Comparison of ENCODE assay signal across 11 cellular contexts in the genomic region with DNA sequence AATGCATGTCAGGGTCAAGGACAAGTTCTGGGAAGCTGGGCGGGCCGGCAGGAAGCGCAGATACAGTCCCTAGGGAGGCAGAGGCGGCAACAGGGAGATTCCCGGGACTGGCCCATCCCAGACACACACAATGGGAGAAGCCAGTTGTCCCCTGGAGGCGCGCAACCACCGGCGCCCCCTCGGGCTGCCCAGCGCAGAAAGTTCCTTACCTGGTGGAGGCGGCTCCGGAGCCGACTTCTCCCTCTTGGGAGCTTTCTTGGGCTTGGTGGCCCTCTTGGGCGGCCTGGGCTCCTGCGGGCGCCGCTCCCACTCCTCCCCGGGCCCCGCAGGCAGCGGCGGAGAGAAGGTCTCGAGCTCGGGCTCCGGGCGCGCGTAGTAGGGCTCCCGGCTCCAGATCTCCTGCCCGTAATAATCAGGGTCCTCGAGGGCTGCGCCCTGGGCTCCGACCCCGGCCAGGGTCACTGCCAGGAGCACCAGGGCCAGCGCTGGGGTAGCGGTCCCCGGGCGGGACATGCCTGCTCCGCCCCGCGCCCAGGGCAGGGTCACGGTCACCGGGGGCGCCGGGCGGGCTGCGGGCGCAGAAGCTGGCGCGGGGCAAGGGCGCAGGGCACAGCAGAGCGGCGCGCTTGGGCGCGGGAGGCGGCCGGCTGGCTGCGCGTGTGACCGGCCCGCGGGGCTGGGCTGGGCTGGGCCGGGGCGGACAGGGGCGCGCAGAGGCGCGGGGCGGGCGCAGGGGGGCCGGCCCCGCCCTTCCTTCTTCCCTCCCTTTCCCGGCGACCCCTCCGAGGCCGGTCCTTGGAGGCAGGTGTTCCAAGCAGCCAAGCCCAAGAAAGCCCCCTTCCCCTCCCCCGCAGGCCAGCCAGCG. TPM values are rescaled to one million over a fixed set of nuclear protein-coding genes. Genes with fewer than 3 reads are reported as not detected.
DNase-seq lines count a peak whose midpoint lies in the region; ATAC-seq and TF ChIP-seq lines count a peak whose summit lies in the region.
"Had no signal": no experiment of that assay in that cellular context is flagged by ENCODE, and none has a peak within 500 bp of the region (broad histone marks: within the 10 kb centered on the region; RNA-seq: fewer than 3 reads in every experiment).

TSS of gene CPXM2 (minus strand) at position 661 of the 865 bp plus-strand sequence. CDS start at position 513, 148 bp downstream.

- H3K36me3 Mint-ChIP-seq in activated naive CD4-positive, alpha-beta T cell treated with anti-CD3 and anti-CD28 coated beads, Interleukin-2, amount 50 U/mL, for 24 hours: no peaks in the 10 kb centered on the region
- H3K36me3 Mint-ChIP-seq: stimulated activated naive B cell treated with anti-CD40 and anti-IgM and Interleukin-4, amounts not matched to agents 10 μg/mL and 1 μg/mL and 100 μg/mL, for 72 hours had no signal

- H3K9me3 ChIP-seq in right atrium auricular region (peaks cover 0 to 3% of the 10 kb centered on the region in 2 donors), neuronal stem cell (replicated peaks in 1 of 2; ENCODE audit: control insufficient read depth in 2 of 2, insufficient read depth in 1 of 2, low read depth in 1 of 2, low read length in 2 of 2) (no peaks in the 10 kb centered on the region), upper lobe of right lung (no peaks in the 10 kb centered on the region)

- no peaks in the 10 kb centered on the region for H3K79me1 ChIP-seq in neuronal stem cell (ENCODE audit: low read depth, low read length)

- peak within 1 kb of the TSS; percentile 14 for H3K27ac Mint-ChIP-seq in activated naive CD4-positive, alpha-beta T cell treated with anti-CD3 and anti-CD28 coated beads, Interleukin-2, amount 50 U/mL, for 24 hours
- H3K27ac Mint-ChIP-seq: stimulated activated naive B cell treated with anti-CD40 and anti-IgM and Interleukin-4, amounts not matched to agents 10 μg/mL and 1 μg/mL and 100 μg/mL, for 72 hours had no signal

- intact Hi-C loops in upper lobe of right lung (cut with DNase I): no loop called here

- no peak within 1 kb of the TSS for H3K9ac ChIP-seq in neuronal stem cell (ENCODE audit: low read depth, low read length, poor library complexity)

- H4K91ac ChIP-seq in neuronal stem cell (ENCODE audit: low read depth, low read length, poor library complexity): no peak within 1 kb of the TSS

- H3K9me3 Mint-ChIP-seq in activated naive CD4-positive, alpha-beta T cell treated with anti-CD3 and anti-CD28 coated beads, Interleukin-2, amount 50 U/mL, for 24 hours: no peaks in the 10 kb centered on the region
- H3K9me3 Mint-ChIP-seq: stimulated activated naive B cell treated with anti-CD40 and anti-IgM and Interleukin-4, amounts not matched to agents 10 μg/mL and 1 μg/mL and 100 μg/mL, for 72 hours had no signal

- H2AFZ ChIP-seq in neuronal stem cell (ENCODE audit: low read length): no peak within 1 kb of the TSS

- no peak within 1 kb of the TSS for H4K8ac ChIP-seq in neuronal stem cell (ENCODE audit: low read depth, low read length)

- H3K27ac ChIP-seq in right atrium auricular region (peak within 1 kb of the TSS; percentile 67 to 73), neuronal stem cell (replicated peaks; ENCODE audit: low read length) (no peak within 1 kb of the TSS), upper lobe of right lung (no peak within 1 kb of the TSS), brain microvascular endothelial cell (no peak within 1 kb of the TSS)

- peak within 1 kb of the TSS; percentile 78 for H3K4me2 ChIP-seq in neuronal stem cell (ENCODE audit: insufficient read depth, low read length, poor library complexity, severe bottlenecking)

- no peaks in the 10 kb centered on the region for H3K27me3 ChIP-seq in right atrium auricular region
- H3K27me3 ChIP-seq in neuronal stem cell (ENCODE audit: control insufficient read depth in 3 of 3, insufficient read depth in 3 of 3, low read depth in 1 of 3, low read length in 3 of 3): peaks cover 4 to 70% (median 31%) of the 10 kb centered on the region in 3 experiments
- peaks cover 8% of the 10 kb centered on the region for H3K27me3 ChIP-seq in upper lobe of right lung
- peaks cover 3% of the 10 kb centered on the region for H3K27me3 ChIP-seq in brain microvascular endothelial cell (replicated peaks)

- no peak within 1 kb of the TSS for H2BK5ac ChIP-seq in neuronal stem cell (ENCODE audit: low read length)

- H2BK15ac ChIP-seq in neuronal stem cell (ENCODE audit: low read length): no peak within 1 kb of the TSS

- TF ChIP-seq CTCF in right atrium auricular region (IDR thresholded peaks at IDR 0.05) (no peak), upper lobe of right lung (IDR thresholded peaks at IDR 0.05) (no peak), brain microvascular endothelial cell (IDR thresholded peaks at IDR 0.05; ENCODE audit: low read depth, low read length, missing control alignments) (no peak)

- H3K4me3 ChIP-seq in right atrium auricular region: peak within 1 kb of the TSS; percentile 29 to 50
- peak within 1 kb of the TSS in 1 of 2 donors; percentile 63 for H3K4me3 ChIP-seq in neuronal stem cell (ENCODE audit: low read length in 2 of 2)
- H3K4me3 ChIP-seq in upper lobe of right lung: peak within 1 kb of the TSS; percentile 45
- H3K4me3 ChIP-seq in brain microvascular endothelial cell (ENCODE audit: low read depth, low read length): no peak within 1 kb of the TSS

- DNase-seq in activated naive CD4-positive, alpha-beta T cell treated with Interleukin-2 at 50 U/mL for 16 hours: no peak
- DNase-seq in right atrium auricular region (ENCODE audit: low spot score) (peak; percentile 65), neuronal stem cell (ENCODE audit: low spot score) (no peak), upper lobe of right lung (no peak), brain microvascular endothelial cell (no peak), cerebellar nuclear complex (lab: John Stamatoyannopoulos, UW) (no peak)
- DNase-seq: NCI-H146; stimulated activated naive B cell treated with anti-CD40 and anti-IgM and Interleukin-4, amounts not matched to agents 10 μg/mL and 1 μg/mL and 100 μg/mL, for 72 hours had no signal

- H3K18ac ChIP-seq in neuronal stem cell (ENCODE audit: low read length): peak within 1 kb of the TSS; percentile 42

- WGBS in neuronal stem cell (ENCODE audit: extremely low coverage in 2 of 2, insufficient read length in 2 of 2, insufficient replicate concordance in 1 of 2), 2 donors: no CpG with 5 or more reads among the region's 79 CpGs

- no peaks in the 10 kb centered on the region for H3K4me1 Mint-ChIP-seq in activated naive CD4-positive, alpha-beta T cell treated with anti-CD3 and anti-CD28 coated beads, Interleukin-2, amount 50 U/mL, for 24 hours

- no peak within 1 kb of the TSS for H3K14ac ChIP-seq in neuronal stem cell (ENCODE audit: low read length)

- in situ Hi-C loops in brain microvascular endothelial cell (cut with HindIII; ENCODE audit: low pct_ligation_motif_present, low sequenced_read_pairs): no loop called here

- H3K23ac ChIP-seq in neuronal stem cell (ENCODE audit: low read depth, low read length, poor library complexity): peak within 1 kb of the TSS; percentile 17

- H3K27me3 Mint-ChIP-seq in activated naive CD4-positive, alpha-beta T cell treated with anti-CD3 and anti-CD28 coated beads, Interleukin-2, amount 50 U/mL, for 24 hours: peaks cover 17% of the 10 kb centered on the region

- peak within 1 kb of the TSS; percentile 32 for H2AK5ac ChIP-seq in neuronal stem cell (ENCODE audit: low read depth, low read length)

- H3K4me3 Mint-ChIP-seq in activated naive CD4-positive, alpha-beta T cell treated with anti-CD3 and anti-CD28 coated beads, Interleukin-2, amount 50 U/mL, for 24 hours: no peak within 1 kb of the TSS
- H3K4me3 Mint-ChIP-seq: stimulated activated naive B cell treated with anti-CD40 and anti-IgM and Interleukin-4, amounts not matched to agents 10 μg/mL and 1 μg/mL and 100 μg/mL, for 72 hours had no signal

- H2BK120ac ChIP-seq in neuronal stem cell (ENCODE audit: low read depth, low read length): no peak within 1 kb of the TSS

- H3K4ac ChIP-seq in neuronal stem cell (ENCODE audit: low read length): no peak within 1 kb of the TSS

- ATAC-seq in upper lobe of right lung: no peak
- ATAC-seq in GM21390 (IDR thresholded peaks at IDR 0.05; ENCODE audit: unreplicated experiment): no peak
- ATAC-seq: stimulated activated naive B cell treated with anti-CD40 and anti-IgM and Interleukin-4, amounts not matched to agents 10 μg/mL and 1 μg/mL and 100 μg/mL, for 72 hours had no signal

- H3K4me1 ChIP-seq in right atrium auricular region (peaks cover 0 to 8% of the 10 kb centered on the region in 2 donors), neuronal stem cell (ENCODE audit: control insufficient read depth in 2 of 2, insufficient read depth in 1 of 2, low read depth in 1 of 2, low read length in 2 of 2) (no peaks in the 10 kb centered on the region), upper lobe of right lung (no peaks in the 10 kb centered on the region)

- H3K36me3 ChIP-seq in right atrium auricular region: no peaks in the 10 kb centered on the region
- H3K36me3 ChIP-seq in neuronal stem cell (replicated peaks in 1 of 2; ENCODE audit: control insufficient read depth in 2 of 2, insufficient read depth in 2 of 2, low read length in 2 of 2): no peaks in the 10 kb centered on the region
- H3K36me3 ChIP-seq in upper lobe of right lung: no peaks in the 10 kb centered on the region
- H3K36me3 ChIP-seq in brain microvascular endothelial cell (replicated peaks): no peaks in the 10 kb centered on the region

- H2BK12ac ChIP-seq in neuronal stem cell (ENCODE audit: low read length): no peak within 1 kb of the TSS

RNA-seq across cellular contexts. Expression of gene CPXM2, which starts in this region (rescaled TPM):
- 1 to 10 TPM; 8.3 to 8.5 TPM for total RNA-seq in right atrium auricular region
- 0.03 TPM for polyA plus RNA-seq in neuronal stem cell (2013, experiment 1 of 2)
- 0.04 TPM for polyA plus RNA-seq in neuronal stem cell (2013, experiment 2 of 2)
- total RNA-seq in upper lobe of right lung: 9.7 TPM
- total RNA-seq: A172 had no signal

Comparison
In these comparisons a context has a peak if more than half of its experiments do, and no peak if none do; other contexts are left out.
1. H3K27ac ChIP-seq: peak in right atrium auricular region (2 of 2); none in neuronal stem cell (single experiment), upper lobe of right lung (single experiment) and brain microvascular endothelial cell (single experiment).